Comparison of ENCODE assay signal across 14 cellular contexts in genomic region chr6:87798393-87799278, GRCh38.
DNase-seq lines count a peak whose midpoint lies in the region; ATAC-seq and TF ChIP-seq lines count a peak whose summit lies in the region.
"Had no signal": no experiment of that assay in that cellular context is flagged by ENCODE, and none has a peak within 500 bp of the region (broad histone marks: within the 10 kb centered on the region; RNA-seq: fewer than 3 reads in every experiment).

No MANE protein-coding gene starts in this region.

- peak overlapping the region; percentile 43 for H3K4me2 ChIP-seq in hepatocyte

- H4K20me1 ChIP-seq in hepatocyte (ENCODE audit: insufficient read depth, poor library complexity, severe bottlenecking) = no peaks in the 10 kb centered on the region

- H3K9me3 ChIP-seq in hepatocyte (ENCODE audit: low read depth) (no peaks in the 10 kb centered on the region), thyroid gland (no peaks in the 10 kb centered on the region), Peyer's patch (no peaks in the 10 kb centered on the region)
- H3K9me3 ChIP-seq: psoas muscle had no signal

- no peaks in the 10 kb centered on the region for H3K9me2 ChIP-seq in hepatocyte (replicated peaks; ENCODE audit: insufficient read depth)

- intact Hi-C loops in thyroid gland (cut with DNase I) = no loop called here

- H3K36me3 ChIP-seq in hepatocyte (replicated peaks; ENCODE audit: insufficient read depth, low read depth) = no peaks in the 10 kb centered on the region
- no peaks in the 10 kb centered on the region for H3K36me3 ChIP-seq in thyroid gland
- H3K36me3 ChIP-seq in Peyer's patch = no peaks in the 10 kb centered on the region

- DNase-seq in hepatocyte (ENCODE audit: low spot score) = peak; percentile 36
- peak; percentile 61 to 63 for DNase-seq in thyroid gland
- DNase-seq in Peyer's patch = no peak
- DNase-seq in NCI-H748 treated with DMSO at 0.1 percent for 48 hours (lab: John Stamatoyannopoulos, UW) = no peak
- DNase-seq: activated naive CD4-positive, alpha-beta T cell treated with anti-CD3 and anti-CD28 coated beads for 36 hours; endodermal cell; GF-D8; NCI-H146; NCI-H226; psoas muscle; T-cell had no signal

- no peak overlapping the region for H2AFZ ChIP-seq in hepatocyte

- 12% methylated on average over 2 of the region's 2 CpGs for WGBS in hepatocyte (ENCODE audit: low lambda C conversion rate, missing lambda C conversion rate)
- 7 to 19% methylated on average over 2 of the region's 2 CpGs for WGBS in thyroid gland, 2 donors

- H3K4me1 ChIP-seq in hepatocyte (ENCODE audit: insufficient read depth) = no peaks in the 10 kb centered on the region
- peaks cover 6 to 9% of the 10 kb centered on the region in 2 donors for H3K4me1 ChIP-seq in thyroid gland
- peaks cover 0 to 3% (median 0%) of the 10 kb centered on the region in 4 donors for H3K4me1 ChIP-seq in Peyer's patch
- H3K4me1 ChIP-seq: psoas muscle had no signal

- no peaks in the 10 kb centered on the region for H3K27me3 ChIP-seq in hepatocyte
- H3K27me3 ChIP-seq in thyroid gland = no peaks in the 10 kb centered on the region
- no peaks in the 10 kb centered on the region for H3K27me3 ChIP-seq in Peyer's patch

- H3K4me3 ChIP-seq in hepatocyte (no peak overlapping the region), thyroid gland (replicated peaks in 1 of 3) (no peak overlapping the region), Peyer's patch (no peak overlapping the region)
- H3K4me3 ChIP-seq: psoas muscle had no signal

- H3K27ac ChIP-seq in hepatocyte (peak overlapping the region; percentile 21), thyroid gland (peak overlapping the region in 1 of 3 donors; percentile 35), Peyer's patch (peak overlapping the region in 1 of 4 donors; percentile 6)
- H3K27ac ChIP-seq: psoas muscle had no signal

- H3K79me2 ChIP-seq in hepatocyte = no peaks in the 10 kb centered on the region

- ATAC-seq in GM19372 (IDR thresholded peaks at IDR 0.05; ENCODE audit: low read depth, unreplicated experiment) (peak; percentile 38), HG03139 (IDR thresholded peaks at IDR 0.05; ENCODE audit: unreplicated experiment) (peak; percentile 36), GM21723 (IDR thresholded peaks at IDR 0.05; ENCODE audit: unreplicated experiment) (no peak)
- ATAC-seq: psoas muscle, T-cell had no signal

- TF ChIP-seq POLR2A in thyroid gland (IDR thresholded peaks at IDR 0.05) (no peak), Peyer's patch (IDR thresholded peaks at IDR 0.05) (no peak)

- TF ChIP-seq CTCF in hepatocyte (IDR thresholded peaks at IDR 0.05; ENCODE audit: poor library complexity) = no peak
- no peak for TF ChIP-seq CTCF in thyroid gland (IDR thresholded peaks at IDR 0.05)
- no peak for TF ChIP-seq CTCF in Peyer's patch (IDR thresholded peaks at IDR 0.05)

Comparison
In these comparisons a context has a peak if more than half of its experiments do, and no peak if none do; other contexts are left out.
1. DNase-seq: peak in hepatocyte (single experiment) and thyroid gland (2 of 2); none in Peyer's patch (0 of 3) and NCI-H748 treated with DMSO at 0.1 percent for 48 hours (single experiment).